ENCODE assay signal across 22 cellular contexts in genomic region chr12:6966351-6966750, GRCh38. TPM values are rescaled to one million over a fixed set of nuclear protein-coding genes. Genes with fewer than 3 reads are reported as not detected.
DNase-seq lines count a peak whose midpoint lies in the region; ATAC-seq and TF ChIP-seq lines count a peak whose summit lies in the region.
"Had no signal": no experiment of that assay in that cellular context is flagged by ENCODE, and none has a peak within 500 bp of the region (broad histone marks: within the 10 kb centered on the region; RNA-seq: fewer than 3 reads in every experiment).

No MANE protein-coding gene starts in this region.

- H3K9me3 ChIP-seq in BLaER1 = no peaks in the 10 kb centered on the region
- no peaks in the 10 kb centered on the region for H3K9me3 ChIP-seq in esophagus muscularis mucosa
- H3K9me3 ChIP-seq: BE2C, gastroesophageal sphincter had no signal

- H3K27me3 Mint-ChIP-seq in activated T-helper 1 cell treated with anti-CD3 and anti-CD28 coated beads, Interleukin-12 subunit alpha, Interleukin-12 subunit beta, Interleukin-2, Interleukin-4 antibody, amounts not matched to agents 30 ng/mL and 10 ng/mL and 1 ng/mL, durations not matched to agents 14 hours and 24 hours and 36 hours (ENCODE audit: insufficient read depth) = no peaks in the 10 kb centered on the region
- H3K27me3 Mint-ChIP-seq: central memory CD8-positive, alpha-beta T cell had no signal

- no peak for TF ChIP-seq CTCF in esophagus muscularis mucosa (IDR thresholded peaks at IDR 0.05)

- H3K23ac ChIP-seq in mesendoderm (ENCODE audit: low read length) = no peak overlapping the region

- H3K27me3 ChIP-seq in BLaER1 = no peaks in the 10 kb centered on the region
- no peaks in the 10 kb centered on the region for H3K27me3 ChIP-seq in mesendoderm (ENCODE audit: insufficient read depth, low read length, poor library complexity)
- no peaks in the 10 kb centered on the region for H3K27me3 ChIP-seq in esophagus muscularis mucosa
- H3K27me3 ChIP-seq: BE2C, gastroesophageal sphincter had no signal

- no peak overlapping the region for H3K4me3 ChIP-seq in BLaER1
- no peak overlapping the region for H3K4me3 ChIP-seq in mesendoderm (ENCODE audit: low read length)
- no peak overlapping the region for H3K4me3 ChIP-seq in esophagus muscularis mucosa
- H3K4me3 ChIP-seq: gastroesophageal sphincter, smooth muscle cell had no signal

- no peak for TF ChIP-seq POLR2A in esophagus muscularis mucosa (IDR thresholded peaks at IDR 0.05; ENCODE audit: low read depth)

- H3K27ac ChIP-seq in BLaER1 (no peak overlapping the region), mesendoderm (ENCODE audit: low read depth, low read length) (no peak overlapping the region), esophagus muscularis mucosa (replicated peaks in 1 of 4) (no peak overlapping the region)

- H4K5ac ChIP-seq in mesendoderm (ENCODE audit: low read length) = no peak overlapping the region

- H2BK15ac ChIP-seq in mesendoderm (replicated peaks; ENCODE audit: low read depth) = no peak overlapping the region

- H3K4me1 Mint-ChIP-seq in activated T-helper 1 cell treated with anti-CD3 and anti-CD28 coated beads, Interleukin-12 subunit alpha, Interleukin-12 subunit beta, Interleukin-2, Interleukin-4 antibody, amounts not matched to agents 30 ng/mL and 10 ng/mL and 1 ng/mL, durations not matched to agents 14 hours and 24 hours and 36 hours (ENCODE audit: low read depth) = peaks cover 48% of the 10 kb centered on the region

- H4K20me1 ChIP-seq in BLaER1 = peaks cover 9% of the 10 kb centered on the region; the same call in 1 of the 2 replicates

- no peak overlapping the region for H2BK5ac ChIP-seq in mesendoderm (ENCODE audit: low read length)

- peak; percentile 7 for DNase-seq in HCEC 1CT
- DNase-seq in activated T-helper 1 cell treated with anti-CD3 and anti-CD28 coated beads, Interleukin-12 subunit alpha, Interleukin-12 subunit beta, Interleukin-2, Interleukin-4 antibody, amounts not matched to agents 30 ng/mL and 10 ng/mL and 1 ng/mL, durations not matched to agents 14 hours and 24 hours and 36 hours (ENCODE audit: low spot score) = no peak
- DNase-seq in mesendoderm = no peak
- DNase-seq in C1 segment of cervical spinal cord (lab: John Stamatoyannopoulos, UW) = no peak
- no peak for DNase-seq in esophagus muscularis mucosa (ENCODE audit: extremely low spot score)
- DNase-seq in NCI-H2081 treated with DMSO at 0.1 percent for 48 hours (lab: John Stamatoyannopoulos, UW) = no peak
- DNase-seq: BE2C, immature natural killer cell, mammary epithelial cell, NCI-H1048, Right ventricle myocardium superior, T1000 had no signal

- no CpG with 5 or more reads among the region's 7 CpGs for whole genome bisulfite sequencing in mesendoderm (ENCODE audit: extremely low coverage, insufficient coverage, low lambda C conversion rate)
- 76% methylated on average over 7 of the region's 7 CpGs for WGBS in esophagus muscularis mucosa

- no peak overlapping the region for H2AK5ac ChIP-seq in mesendoderm (ENCODE audit: low read length)

- H3K9ac ChIP-seq in BLaER1 = 0 out of 2 replicates have a peak overlapping the region, but pooled peaks have one; percentile 36
- peak overlapping the region; percentile 8 for H3K9ac ChIP-seq in mesendoderm (ENCODE audit: low read length)

- no peak for ATAC-seq in HG03439 (IDR thresholded peaks at IDR 0.05; ENCODE audit: unreplicated experiment)
- ATAC-seq: gastroesophageal sphincter had no signal

- peaks cover 44% of the 10 kb centered on the region for H3K36me3 Mint-ChIP-seq in activated T-helper 1 cell treated with anti-CD3 and anti-CD28 coated beads, Interleukin-12 subunit alpha, Interleukin-12 subunit beta, Interleukin-2, Interleukin-4 antibody, amounts not matched to agents 30 ng/mL and 10 ng/mL and 1 ng/mL, durations not matched to agents 14 hours and 24 hours and 36 hours (ENCODE audit: low read depth)

- H3K27ac Mint-ChIP-seq in activated T-helper 1 cell treated with anti-CD3 and anti-CD28 coated beads, Interleukin-12 subunit alpha, Interleukin-12 subunit beta, Interleukin-2, Interleukin-4 antibody, amounts not matched to agents 30 ng/mL and 10 ng/mL and 1 ng/mL, durations not matched to agents 14 hours and 24 hours and 36 hours = peak overlapping the region; percentile 70

- H2BK120ac ChIP-seq in mesendoderm (ENCODE audit: low read depth, low read length) = no peak overlapping the region

- peaks cover 44% of the 10 kb centered on the region for H3K79me2 ChIP-seq in mesendoderm (ENCODE audit: control insufficient read depth, insufficient read depth, low read length)

- no peak overlapping the region for H3K4ac ChIP-seq in mesendoderm (ENCODE audit: low read depth, low read length)

- H3K4me3 Mint-ChIP-seq in activated T-helper 1 cell treated with anti-CD3 and anti-CD28 coated beads, Interleukin-12 subunit alpha, Interleukin-12 subunit beta, Interleukin-2, Interleukin-4 antibody, amounts not matched to agents 30 ng/mL and 10 ng/mL and 1 ng/mL, durations not matched to agents 14 hours and 24 hours and 36 hours = peak overlapping the region; percentile 64
- H3K4me3 Mint-ChIP-seq: central memory CD8-positive, alpha-beta T cell; immature natural killer cell had no signal

- no peaks in the 10 kb centered on the region for H3K9me3 Mint-ChIP-seq in activated T-helper 1 cell treated with anti-CD3 and anti-CD28 coated beads, Interleukin-12 subunit alpha, Interleukin-12 subunit beta, Interleukin-2, Interleukin-4 antibody, amounts not matched to agents 30 ng/mL and 10 ng/mL and 1 ng/mL, durations not matched to agents 14 hours and 24 hours and 36 hours
- H3K9me3 Mint-ChIP-seq: central memory CD8-positive, alpha-beta T cell; immature natural killer cell had no signal

- H3K18ac ChIP-seq in mesendoderm (ENCODE audit: low read length) = no peak overlapping the region

- peaks cover 71% of the 10 kb centered on the region for H3K4me1 ChIP-seq in BLaER1
- peaks cover 10% of the 10 kb centered on the region for H3K4me1 ChIP-seq in mesendoderm (ENCODE audit: control insufficient read depth, low read depth, low read length)
- peaks cover 38 to 65% (median 54%) of the 10 kb centered on the region in 4 donors for H3K4me1 ChIP-seq in esophagus muscularis mucosa

- no peak for TF ChIP-seq EP300 in esophagus muscularis mucosa (IDR thresholded peaks at IDR 0.05)

- H3K36me3 ChIP-seq in BLaER1 (peaks cover 55% of the 10 kb centered on the region), mesendoderm (ENCODE audit: control insufficient read depth, insufficient read depth, low read length) (peaks cover 16% of the 10 kb centered on the region), esophagus muscularis mucosa (peaks cover 36 to 46% (median 40%) of the 10 kb centered on the region in 4 donors)

- H4K8ac ChIP-seq in mesendoderm (ENCODE audit: low read depth, low read length) = no peak overlapping the region

- no peak overlapping the region for H3K4me2 ChIP-seq in BLaER1
- H3K4me2 ChIP-seq in mesendoderm (ENCODE audit: low read length) = no peak overlapping the region
- H3K4me2 ChIP-seq: smooth muscle cell had no signal

- intact Hi-C loops in activated T-helper 1 cell treated with anti-CD3 and anti-CD28 coated beads, Interleukin-12 subunit alpha, Interleukin-12 subunit beta, Interleukin-2, Interleukin-4 antibody, amounts not matched to agents 30 ng/mL and 10 ng/mL and 1 ng/mL, durations not matched to agents 14 hours and 24 hours and 36 hours (cut with micrococcal nuclease) = no loop called here
- intact Hi-C loops in esophagus muscularis mucosa (cut with DNase I) = loop anchor here (5.0 kb wide), 1 partner anchor 94 kb away; the partner anchor contains the start of gene SPSB2

- no peak overlapping the region for H3K56ac ChIP-seq in mesendoderm (ENCODE audit: low read length)

- H3K79me1 ChIP-seq in mesendoderm (ENCODE audit: low read length) = peaks cover 20% of the 10 kb centered on the region

RNA-seq across cellular contexts. Expression of gene PHB2, which starts 4.1 kb away (rescaled TPM):
- 456 and 469 TPM in 2 replicates for total RNA-seq in activated T-helper 1 cell treated with anti-CD3 and anti-CD28 coated beads, Interleukin-12 subunit alpha, Interleukin-12 subunit beta, Interleukin-2, Interleukin-4 antibody, amounts not matched to agents 30 ng/mL and 10 ng/mL and 1 ng/mL, durations not matched to agents 14 hours and 24 hours and 36 hours
- 473 TPM for polyA plus RNA-seq in mesendoderm (2013, experiment 1 of 2)
- polyA plus RNA-seq in mesendoderm (2013, experiment 2 of 2) = 476 TPM
- 100 to 1,000 TPM; 194 to 265 (median 233) TPM for total RNA-seq in esophagus muscularis mucosa

RNA-seq across cellular contexts. Expression of gene EMG1, which starts 4.4 kb away (rescaled TPM):
- 132 and 134 TPM in 2 replicates for total RNA-seq in activated T-helper 1 cell treated with anti-CD3 and anti-CD28 coated beads, Interleukin-12 subunit alpha, Interleukin-12 subunit beta, Interleukin-2, Interleukin-4 antibody, amounts not matched to agents 30 ng/mL and 10 ng/mL and 1 ng/mL, durations not matched to agents 14 hours and 24 hours and 36 hours
- polyA plus RNA-seq in mesendoderm (2013, experiment 1 of 2) = 119 TPM
- polyA plus RNA-seq in mesendoderm (2013, experiment 2 of 2) = 115 TPM
- total RNA-seq in esophagus muscularis mucosa = 10 to 100 TPM; 20.8 to 35.1 (median 26.3) TPM

RNA-seq across cellular contexts. Expression of gene PTPN6, which starts 15.2 kb away (rescaled TPM):
- 332 and 341 TPM in 2 replicates for total RNA-seq in activated T-helper 1 cell treated with anti-CD3 and anti-CD28 coated beads, Interleukin-12 subunit alpha, Interleukin-12 subunit beta, Interleukin-2, Interleukin-4 antibody, amounts not matched to agents 30 ng/mL and 10 ng/mL and 1 ng/mL, durations not matched to agents 14 hours and 24 hours and 36 hours
- 13.2 TPM for polyA plus RNA-seq in mesendoderm (2013, experiment 1 of 2)
- 14.1 TPM for polyA plus RNA-seq in mesendoderm (2013, experiment 2 of 2)
- 10 to 100 TPM in 3 of 4 donors, 1 to 10 TPM in 1; 9.1 to 16.9 (median 13.3) TPM for total RNA-seq in esophagus muscularis mucosa
- total RNA-seq: Daoy, H4 had no signal

RNA-seq across cellular contexts. Expression of gene C12orf57, which starts 22.5 kb away (rescaled TPM):
- total RNA-seq in activated T-helper 1 cell treated with anti-CD3 and anti-CD28 coated beads, Interleukin-12 subunit alpha, Interleukin-12 subunit beta, Interleukin-2, Interleukin-4 antibody, amounts not matched to agents 30 ng/mL and 10 ng/mL and 1 ng/mL, durations not matched to agents 14 hours and 24 hours and 36 hours = 190 and 197 TPM in 2 replicates
- polyA plus RNA-seq in mesendoderm (2013, experiment 1 of 2) = 146 TPM
- polyA plus RNA-seq in mesendoderm (2013, experiment 2 of 2) = 141 TPM
- 100 to 1,000 TPM; 307 to 437 (median 325) TPM for total RNA-seq in esophagus muscularis mucosa

RNA-seq across cellular contexts. Expression of gene RNU7-1, which starts 22.7 kb away (rescaled TPM):
- not detected in 2 replicates for total RNA-seq in activated T-helper 1 cell treated with anti-CD3 and anti-CD28 coated beads, Interleukin-12 subunit alpha, Interleukin-12 subunit beta, Interleukin-2, Interleukin-4 antibody, amounts not matched to agents 30 ng/mL and 10 ng/mL and 1 ng/mL, durations not matched to agents 14 hours and 24 hours and 36 hours
- polyA plus RNA-seq in mesendoderm (2013, experiment 1 of 2) = not detected
- polyA plus RNA-seq in mesendoderm (2013, experiment 2 of 2) = not detected
- total RNA-seq in esophagus muscularis mucosa = not detected
- total RNA-seq: Daoy, endothelial cell of umbilical vein, gastroesophageal sphincter, H4, mammary epithelial cell, osteoblast, Right ventricle myocardium superior, smooth muscle cell had no signal
- polyA plus RNA-seq: adipose tissue, endothelial cell of umbilical vein, immature natural killer cell, mammary epithelial cell, smooth muscle cell had no signal

Comparison
In these comparisons a context has a peak if more than half of its experiments do, and no peak if none do; other contexts are left out.
1. RNA of gene PTPN6, which starts 15.2 kb away (total RNA-seq): 332 to 341 TPM in activated T-helper 1 cell treated with anti-CD3 and anti-CD28 coated beads, Interleukin-12 subunit alpha, Interleukin-12 subunit beta, Interleukin-2, Interleukin-4 antibody, amounts not matched to agents 30 ng/mL and 10 ng/mL and 1 ng/mL, durations not matched to agents 14 hours and 24 hours and 36 hours; 9.1 to 16.9 TPM in esophagus muscularis mucosa; every median in the first group is over 10 times any median in the second.